Comparison of ENCODE assay signal across 10 cellular contexts in genomic region chr3:109224333-109224732, GRCh38.
A peak's percentile ranks its signal among the peaks of the same experiment; 100 is the strongest.
DNase-seq lines count a peak whose midpoint lies in the region; ATAC-seq, FAIRE-seq and TF ChIP-seq lines count a peak whose summit lies in the region.
"Had no signal": no experiment of that assay in that cellular context is flagged by ENCODE, and none has a peak within 500 bp of the region (broad histone marks: within the 10 kb centered on the region; RNA-seq: fewer than 3 reads in every experiment).

No MANE protein-coding gene starts in this region.

- TF ChIP-seq RAD21 in HepG2 (CRISPR knock-in tag; IDR thresholded peaks at IDR 0.05) = no peak

- TF ChIP-seq POLR2A in HepG2 (IDR thresholded peaks at IDR 0.05; ENCODE audit: insufficient read depth in 1 of 2, low read depth in 2 of 2, low read length in 2 of 2) = no peak

- H3K79me2 ChIP-seq in HepG2 (ENCODE audit: insufficient read depth, low read length) = no peaks in the 10 kb centered on the region

- intact Hi-C loops in HepG2 (cut with micrococcal nuclease; ENCODE audit: unreplicated experiment) = loop anchor here (1.0 kb wide), 2 partner anchors 174 to 201 kb away; no protein-coding TSS in a partner anchor

- CTCF ChIA-PET in HepG2 (lab: Yijun Ruan, JAX; ENCODE audit: low intra/inter-chr PET ratio, low total read pairs) = interaction anchor here (0.7 kb wide), 1 partner anchor 174 kb away, joined by 3 read pairs; no protein-coding TSS in a partner anchor

- no peaks in the 10 kb centered on the region for H3K4me1 ChIP-seq in HepG2 (ENCODE audit: insufficient read depth, low read length)

- no peaks in the 10 kb centered on the region for H3K9me3 ChIP-seq in HepG2 (ENCODE audit: low read length)

- peak; percentile 92 for ATAC-seq in HepG2
- ATAC-seq in HG02973 (IDR thresholded peaks at IDR 0.05; ENCODE audit: unreplicated experiment) = no peak
- ATAC-seq in GM18511 (IDR thresholded peaks at IDR 0.05; ENCODE audit: unreplicated experiment) = no peak

- POLR2A ChIA-PET in HepG2 (lab: Yijun Ruan, JAX) = no interaction called here

- BruUV-seq in HepG2 (replicated peaks; lab: Mats Ljungman, UMichigan) = no TSS peak

- no peak for FAIRE-seq in HepG2 (lab: Jason Lieb, UNC)
- FAIRE-seq: A204.1 had no signal

- TF ChIP-seq EP300 in HepG2 (IDR thresholded peaks at IDR 0.05; ENCODE audit: low read depth in 2 of 2, low read length in 2 of 2) (no peak), HepG2 (CRISPR knock-in tag; IDR thresholded peaks at IDR 0.05; ENCODE audit: borderline replicate concordance) (no peak)

- no peak overlapping the region for H3K27ac ChIP-seq in HepG2 (ENCODE audit: extremely low read length, insufficient read depth, low read length)

- in situ Hi-C loops in SK-MEL-5 (cut with HindIII; ENCODE audit: low pct_unique_long_range_greater_than_20kb, low sequenced_read_pairs) (no loop called here), HepG2 (cut with HindIII; ENCODE audit: extremely low pct_ligation_motif_present, low pct_unique_long_range_greater_than_20kb) (no loop called here)

- H3K27me3 ChIP-seq in H7 (ENCODE audit: control insufficient read depth, insufficient read depth, low read length) (no peaks in the 10 kb centered on the region), HepG2 (ENCODE audit: control insufficient read depth in 1 of 2, insufficient read depth in 2 of 2, low read length in 2 of 2) (no peaks in the 10 kb centered on the region)

- H2AFZ ChIP-seq in HepG2 (ENCODE audit: low read length) = no peak overlapping the region

- WGBS in HepG2 (ENCODE audit: low lambda C conversion rate) = 0% methylated on average over 2 of the region's 8 CpGs

- peak; percentile 72 for TF ChIP-seq CTCF in HepG2 (CRISPR knock-in tag; IDR thresholded peaks at IDR 0.05)

- H3K4me2 ChIP-seq in HepG2 (ENCODE audit: low read depth, low read length) = no peak overlapping the region

- DNase-seq in DMS 273 (lab: John Stamatoyannopoulos, UW; ENCODE audit: unreplicated experiment) = peak; percentile 75
- no peak for DNase-seq in DMS 273 treated with DMSO at 0.1 percent for 48 hours (lab: John Stamatoyannopoulos, UW)
- DNase-seq in H7 = peak; percentile 26
- DNase-seq in SK-MEL-5 (ENCODE audit: low read depth, low spot score) = peak; percentile 69
- DNase-seq in HepG2 (ENCODE audit: low spot score) = peak; percentile 12
- DNase-seq in putamen (ENCODE audit: low spot score) = no peak
- DNase-seq: NCI-H1436 treated with DMSO at 0.1 percent for 48 hours had no signal

- no peaks in the 10 kb centered on the region for H4K20me1 ChIP-seq in HepG2 (ENCODE audit: insufficient read depth, low read length)

- H3K4me3 ChIP-seq in H7 (ENCODE audit: insufficient read depth, low read depth, low read length) (no peak overlapping the region), HepG2 (replicated peaks in 1 of 3; ENCODE audit: insufficient read depth in 1 of 3, low read depth in 2 of 3, low read length in 3 of 3) (no peak overlapping the region)

- H3K9ac ChIP-seq in HepG2 (ENCODE audit: insufficient read depth, low read depth, low read length) = no peak overlapping the region

- H3K36me3 ChIP-seq in H7 (replicated peaks; ENCODE audit: control insufficient read depth, insufficient read depth, low read length) (no peaks in the 10 kb centered on the region), HepG2 (replicated peaks in 1 of 2; ENCODE audit: control insufficient read depth in 1 of 2, insufficient read depth in 2 of 2, low read length in 2 of 2) (no peaks in the 10 kb centered on the region)

TF ChIP-seq in HepG2, 621 proteins besides CTCF, POLR2A, EP300 and RAD21:
- peak; percentile 65 for TF ChIP-seq SMC3 (IDR thresholded peaks at IDR 0.05; ENCODE audit: low read length)
- TF ChIP-seq ZMYM4 (CRISPR knock-in tag; IDR thresholded peaks at IDR 0.05) = 0 out of 2 replicates have a peak, but pooled peaks have one; percentile 18
- peak; percentile 67 for TF ChIP-seq STAG1 (CRISPR knock-in tag; IDR thresholded peaks at IDR 0.05)
- TF ChIP-seq ZFP1 (CRISPR knock-in tag; IDR thresholded peaks at IDR 0.05) = no peak
- TF ChIP-seq SALL1 (CRISPR knock-in tag; IDR thresholded peaks at IDR 0.05) = peak; percentile 41; the same call in 1 of the 2 replicates
- peak; percentile 32; the same call in 1 of the 2 replicates for TF ChIP-seq KDM2A (CRISPR knock-in tag; IDR thresholded peaks at IDR 0.05; ENCODE audit: borderline replicate concordance, low read depth)
- TF ChIP-seq HNF4A (CRISPR knock-in tag; IDR thresholded peaks at IDR 0.05) = peak; percentile 64
- TF ChIP-seq ZNF251 (CRISPR knock-in tag; IDR thresholded peaks at IDR 0.05) = no peak
- no peak for TF ChIP-seq ESRRA (CRISPR knock-in tag; IDR thresholded peaks at IDR 0.05; ENCODE audit: low read depth)
- no peak for TF ChIP-seq PRDM4 (CRISPR knock-in tag; IDR thresholded peaks at IDR 0.05; ENCODE audit: borderline replicate concordance)
- no peak for TF ChIP-seq PBX3 (CRISPR knock-in tag; IDR thresholded peaks at IDR 0.05; ENCODE audit: borderline replicate concordance)
- TF ChIP-seq ZNF12 (CRISPR knock-in tag; IDR thresholded peaks at IDR 0.05) = no peak
- TF ChIP-seq TFAP4 (IDR thresholded peaks at IDR 0.05; ENCODE audit: borderline replicate concordance, low read depth) = no peak

Comparison
In these comparisons a context has a peak if more than half of its experiments do, and no peak if none do; other contexts are left out.
1. DNase-seq: peak in DMS 273 (single experiment), H7 (single experiment), SK-MEL-5 (single experiment) and HepG2 (single experiment); none in DMS 273 treated with DMSO at 0.1 percent for 48 hours (single experiment) and putamen (single experiment).